ENCODE assay signal across 24 cellular contexts in the genomic region with DNA sequence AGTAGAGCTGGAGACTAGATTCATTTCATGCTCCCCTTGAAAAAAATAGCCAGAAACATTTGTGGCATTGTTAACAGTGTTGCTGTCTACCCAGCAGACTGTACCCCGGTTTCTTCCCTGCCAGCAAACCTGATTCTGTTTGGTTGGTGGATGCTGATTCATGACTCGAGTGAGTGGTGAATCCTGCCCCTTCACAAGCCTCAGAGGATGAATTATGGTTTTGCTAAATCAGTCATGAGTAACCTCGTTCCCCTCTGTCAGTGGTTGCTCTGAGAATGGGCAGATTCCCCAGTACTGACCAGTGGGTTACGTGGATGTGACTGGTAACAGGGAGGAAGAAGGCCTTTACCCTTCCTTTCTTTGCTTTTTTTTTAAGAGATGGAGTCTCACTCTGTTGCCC. TPM values are rescaled to one million over a fixed set of nuclear protein-coding genes. Genes with fewer than 3 reads are reported as not detected.
DNase-seq lines count a peak whose midpoint lies in the region; ATAC-seq and TF ChIP-seq lines count a peak whose summit lies in the region.
"Had no signal": no experiment of that assay in that cellular context is flagged by ENCODE, and none has a peak within 500 bp of the region (broad histone marks: within the 10 kb centered on the region; RNA-seq: fewer than 3 reads in every experiment).

No MANE protein-coding gene starts in this region.

- H3K36me3 ChIP-seq in osteoblast (ENCODE audit: insufficient read depth, low read length) (no peaks in the 10 kb centered on the region), adrenal gland (replicated peaks in 1 of 2) (no peaks in the 10 kb centered on the region)
- H3K36me3 ChIP-seq: SJCRH30, tibial nerve had no signal

- TF ChIP-seq CTCF in osteoblast (IDR thresholded peaks at IDR 0.05; ENCODE audit: extremely low read depth, low read depth, low read length): no peak
- no peak for TF ChIP-seq CTCF in adrenal gland (IDR thresholded peaks at IDR 0.05)

- no peak overlapping the region for H3K4me2 ChIP-seq in osteoblast (ENCODE audit: insufficient read depth, low read length)

- H3K4me3 ChIP-seq in osteoblast (ENCODE audit: insufficient read depth, low read length) (no peak overlapping the region), adrenal gland (no peak overlapping the region)
- H3K4me3 ChIP-seq: body of pancreas, SJCRH30, spleen, tibial nerve had no signal

- H4K20me1 ChIP-seq in osteoblast (ENCODE audit: insufficient read depth, low read length): no peaks in the 10 kb centered on the region

- no peak for ATAC-seq in HG03571 (IDR thresholded peaks at IDR 0.05; ENCODE audit: unreplicated experiment)
- ATAC-seq: body of pancreas; stimulated activated naive CD8-positive, alpha-beta T cell treated with anti-CD3 and anti-CD28 coated beads, Interleukin-15, amount 100 ng/mL, for 72 hours had no signal

- TF ChIP-seq POLR2A in adrenal gland (IDR thresholded peaks at IDR 0.05): no peak

- H3K27ac ChIP-seq in osteoblast (ENCODE audit: low read depth, low read length): no peak overlapping the region
- no peak overlapping the region for H3K27ac ChIP-seq in adrenal gland
- H3K27ac ChIP-seq: body of pancreas, SJCRH30, spleen, tibial nerve had no signal

- WGBS in adrenal gland, 4 donors: 52 to 62% (median 59%) methylated on average over 2 to 4 of the region's 4 CpGs

- H3K9me3 ChIP-seq in osteoblast (ENCODE audit: low read depth, low read length) (no peaks in the 10 kb centered on the region), adrenal gland (replicated peaks in 1 of 3) (no peaks in the 10 kb centered on the region)
- H3K9me3 ChIP-seq: body of pancreas, SJCRH30, tibial nerve had no signal

- H3K4me1 ChIP-seq in osteoblast (ENCODE audit: insufficient read depth, low read length) (peaks cover 5% of the 10 kb centered on the region), adrenal gland (replicated peaks in 1 of 2) (no peaks in the 10 kb centered on the region)
- H3K4me1 ChIP-seq: body of pancreas, SJCRH30, spleen, tibial nerve had no signal

- peak; percentile 38 for DNase-seq in GM03348 (ENCODE audit: low spot score)
- DNase-seq in M059J (ENCODE audit: low read depth): peak; percentile 81
- peak; percentile 72 for DNase-seq in amniotic epithelial cell (ENCODE audit: low read depth)
- peak; percentile 92 for DNase-seq in osteoblast (ENCODE audit: insufficient read length, low spot score, missing footprints)
- no peak for DNase-seq in adrenal gland
- DNase-seq in NCI-H2171 (lab: John Stamatoyannopoulos, UW): no peak
- DNase-seq: activated CD4-positive, alpha-beta T cell treated with anti-CD3 and anti-CD28 coated beads, Interleukin-2, amount 10 ng/mL, durations not matched to agents 24 days and 14 days; activated naive CD8-positive, alpha-beta T cell treated with anti-CD3 and anti-CD28 coated beads for 36 hours; AML-193; body of pancreas; DND-41; effector CD8-positive, alpha-beta T cell; erythroblast; GOT3; kidney glomerular epithelial cell; NCI-H187; NCI-H774; SJCRH30; spleen; stimulated activated CD4-positive, alpha-beta T cell treated with anti-CD3 and anti-CD28 coated beads, Interleukin-4, amount 100 ng/mL, for 1 hour; stimulated activated naive CD8-positive, alpha-beta T cell treated with anti-CD3 and anti-CD28 coated beads, Interleukin-15, amount 100 ng/mL, for 72 hours had no signal

- intact Hi-C loops in adrenal gland (cut with DNase I): no loop called here

- no peak overlapping the region for H2AFZ ChIP-seq in osteoblast (ENCODE audit: low read length)

- no peaks in the 10 kb centered on the region for H3K27me3 ChIP-seq in osteoblast (ENCODE audit: insufficient read depth, low read length)
- H3K27me3 ChIP-seq in adrenal gland: no peaks in the 10 kb centered on the region
- H3K27me3 ChIP-seq: body of pancreas, SJCRH30, spleen, tibial nerve had no signal

- no peaks in the 10 kb centered on the region for H3K79me2 ChIP-seq in osteoblast (ENCODE audit: insufficient read depth, low read length)

RNA-seq across cellular contexts. Expression of a gene that starts 10.1 kb away (rescaled TPM):
- not detected in 2 replicates for total RNA-seq in M059J (2014; rRNA removed; shearing (Covaris generic))
- total RNA-seq in osteoblast (under 0.01 TPM in 1 of 2 replicates, not detected in the other), adrenal gland (under 1 TPM in 6 of 8 donors, not detected in 2; 0.11 to 0.78 (median 0.31) TPM)
- polyA plus RNA-seq in adrenal gland: under 1 TPM in 2 of 3 donors, not detected in 1; 0.10 to 0.40 TPM
- total RNA-seq: activated CD4-positive, alpha-beta T cell treated with anti-CD3 and anti-CD28 coated beads, Interleukin-2, amount 10 ng/mL, durations not matched to agents 24 days and 14 days; myocyte; SJCRH30 had no signal

RNA-seq across cellular contexts. Expression of a gene that starts 53.7 kb away (rescaled TPM):
- 26.6 and 41.1 TPM in 2 replicates for total RNA-seq in M059J (2014; rRNA removed; shearing (Covaris generic))
- total RNA-seq in osteoblast: 16.2 and 17.4 TPM in 2 replicates
- total RNA-seq in adrenal gland: 10 to 100 TPM; 20.2 to 74.0 (median 46.2) TPM
- polyA plus RNA-seq in adrenal gland: 10 to 100 TPM; 19.7 to 23.4 (median 22.7) TPM

Comparison
In these comparisons a context has a peak if more than half of its experiments do, and no peak if none do; other contexts are left out.
1. DNase-seq: peak in GM03348 (single experiment), M059J (single experiment), amniotic epithelial cell (single experiment) and osteoblast (single experiment); none in adrenal gland (0 of 7) and NCI-H2171 (single experiment).